In the genomic region with DNA sequence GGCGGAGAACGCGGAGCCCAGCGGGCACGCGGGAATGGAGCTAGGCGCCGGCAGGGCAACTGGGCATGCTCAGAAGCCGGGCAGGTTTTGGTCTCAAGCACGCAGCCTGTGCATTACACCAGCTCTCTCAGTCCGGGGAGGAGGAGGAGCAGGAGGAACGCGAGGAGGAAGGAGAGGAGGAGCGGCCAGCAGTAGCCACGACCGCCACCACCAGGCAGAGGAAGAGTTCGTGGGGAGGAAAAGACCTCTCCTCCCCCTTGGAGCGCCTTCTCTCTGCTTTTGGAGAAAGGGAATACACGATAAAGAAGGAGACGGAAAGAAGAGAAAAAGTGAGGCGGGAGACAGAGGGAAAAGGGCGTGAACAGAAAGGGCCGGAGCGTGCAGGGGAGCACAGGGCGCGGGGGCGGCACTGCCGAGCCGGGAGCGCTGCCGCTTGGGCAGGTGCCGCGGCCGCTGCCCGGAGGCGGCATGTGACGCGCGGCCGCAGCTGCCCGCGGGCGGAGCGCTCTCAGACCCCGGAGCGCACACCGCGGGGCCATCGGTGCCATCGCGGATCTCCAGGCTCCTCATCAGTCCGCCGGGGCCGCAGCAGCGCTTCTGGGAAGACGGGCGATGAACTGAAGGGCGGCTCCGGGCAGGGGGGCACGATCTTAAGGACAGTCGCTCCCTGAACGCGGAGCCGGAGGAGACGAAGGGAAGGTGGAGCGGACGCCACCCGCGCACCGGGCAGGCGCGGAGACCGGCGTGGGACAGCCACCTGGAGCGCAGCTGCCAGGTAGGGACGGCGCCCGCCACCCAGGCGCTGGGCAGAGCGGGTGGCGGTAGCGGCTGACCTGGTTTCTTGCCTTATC, we compare ENCODE assay signal across 8 cellular contexts. TPM values are rescaled to one million over a fixed set of nuclear protein-coding genes. Genes with fewer than 3 reads are reported as not detected.
A peak's percentile ranks its signal among the peaks of the same experiment; 100 is the strongest.
DNase-seq lines count a peak whose midpoint lies in the region; ATAC-seq lines count a peak whose summit lies in the region.

A gene (plus strand): TSS at position 116 of the 851 bp plus-strand sequence. CDS start 520,884 bp downstream, outside the sequence.

- DNase-seq in Daoy (ENCODE audit: low read depth) (peak; percentile 92), NCI-H1417 treated with DMSO at 0.1 percent for 48 hours (lab: John Stamatoyannopoulos, UW) (peak; percentile 63), amygdala (lab: John Stamatoyannopoulos, UW) (peak in 43 of 56 donors; percentile 7 to 70 (median 37)), iPS-NIHi11 (ENCODE audit: low spot score) (peak; percentile 77), skeletal muscle cell (ENCODE audit: low read depth) (no peak), NCI-H345 (lab: John Stamatoyannopoulos, UW) (no peak)

- ATAC-seq in GM21447 (IDR thresholded peaks at IDR 0.05; ENCODE audit: unreplicated experiment) (no peak), GM19035 (IDR thresholded peaks at IDR 0.05; ENCODE audit: unreplicated experiment) (no peak)

- H3K4me3 ChIP-seq in skeletal muscle cell (ENCODE audit: low read depth, low read length): peak within 1 kb of the TSS; percentile 32

RNA-seq across cellular contexts. Expression of the gene that starts here (rescaled TPM):
- 0.45 and 1.5 TPM in 2 replicates for total RNA-seq in Daoy (2014; rRNA removed; shearing (Covaris generic))

Comparison
In these comparisons a context has a peak if more than half of its experiments do, and no peak if none do; other contexts are left out.
1. DNase-seq: peak in Daoy (single experiment), NCI-H1417 treated with DMSO at 0.1 percent for 48 hours (single experiment), amygdala (43 of 56) and iPS-NIHi11 (single experiment); none in skeletal muscle cell (single experiment) and NCI-H345 (single experiment).